In genomic region chr4:138070816-138071215, GRCh38 we compare ENCODE assay signal across 6 cellular contexts.
"Had no signal": no experiment of that assay in that cellular context is flagged by ENCODE, and none has a peak within 500 bp of the region (broad histone marks: within the 10 kb centered on the region; RNA-seq: fewer than 3 reads in every experiment).

No MANE protein-coding gene starts in this region.

- H3K4me2 ChIP-seq: GM23338 had no signal

- H3K27ac ChIP-seq: HL-60 had no signal

- H3K4me3 ChIP-seq: GM23338 had no signal

- H2AFZ ChIP-seq: GM23338 had no signal

- DNase-seq: H9, HCEC 1CT, HFFc6 had no signal

- ATAC-seq: GM23338, HepG2 had no signal
